Comparison of ENCODE assay signal across 9 cellular contexts in genomic region chr1:175887981-175888428, GRCh38.
DNase-seq lines count a peak whose midpoint lies in the region; ATAC-seq and TF ChIP-seq lines count a peak whose summit lies in the region.
"Had no signal": no experiment of that assay in that cellular context is flagged by ENCODE, and none has a peak within 500 bp of the region (broad histone marks: within the 10 kb centered on the region; RNA-seq: fewer than 3 reads in every experiment).

No MANE protein-coding gene starts in this region.

- H3K4me3 ChIP-seq in HAP-1 (no peak overlapping the region), NB4 (ENCODE audit: low read depth, low read length) (no peak overlapping the region), WI38 (ENCODE audit: low read depth, low read length) (no peak overlapping the region), fibroblast of pulmonary artery (replicated peaks; ENCODE audit: low read depth, low read length) (no peak overlapping the region)
- H3K4me3 ChIP-seq: ovary had no signal

- peaks cover 6 to 12% of the 10 kb centered on the region in 2 donors for H3K27me3 Mint-ChIP-seq in natural killer cell (ENCODE audit: low read depth in 2 of 2)
- no peaks in the 10 kb centered on the region for H3K27me3 Mint-ChIP-seq in activated T-helper 1 cell treated with anti-CD3 and anti-CD28 coated beads, Interleukin-12 subunit alpha, Interleukin-12 subunit beta, Interleukin-2, Interleukin-4 antibody, amounts not matched to agents 30 ng/mL and 10 ng/mL and 1 ng/mL, durations not matched to agents 14 hours and 24 hours and 36 hours (ENCODE audit: insufficient read depth)

- H3K4me1 Mint-ChIP-seq in natural killer cell = peaks cover 0 to 4% of the 10 kb centered on the region in 2 donors
- no peaks in the 10 kb centered on the region for H3K4me1 Mint-ChIP-seq in activated T-helper 1 cell treated with anti-CD3 and anti-CD28 coated beads, Interleukin-12 subunit alpha, Interleukin-12 subunit beta, Interleukin-2, Interleukin-4 antibody, amounts not matched to agents 30 ng/mL and 10 ng/mL and 1 ng/mL, durations not matched to agents 14 hours and 24 hours and 36 hours (ENCODE audit: low read depth)

- ATAC-seq in natural killer cell = peak; percentile 44 to 83 (median 48)

- in situ Hi-C loops in HAP-1 (cut with MboI; ENCODE audit: low sequenced_read_pairs) = loop anchor here (25.0 kb wide), 1 partner anchor 526 kb away; no protein-coding TSS in a partner anchor

- no peaks in the 10 kb centered on the region for H3K36me3 Mint-ChIP-seq in natural killer cell
- no peaks in the 10 kb centered on the region for H3K36me3 Mint-ChIP-seq in activated T-helper 1 cell treated with anti-CD3 and anti-CD28 coated beads, Interleukin-12 subunit alpha, Interleukin-12 subunit beta, Interleukin-2, Interleukin-4 antibody, amounts not matched to agents 30 ng/mL and 10 ng/mL and 1 ng/mL, durations not matched to agents 14 hours and 24 hours and 36 hours (ENCODE audit: low read depth)

- no peaks in the 10 kb centered on the region for H3K4me1 ChIP-seq in HAP-1

- H3K36me3 ChIP-seq in HAP-1 (replicated peaks) = no peaks in the 10 kb centered on the region
- H3K36me3 ChIP-seq: ovary had no signal

- peak; percentile 44 for DNase-seq in stimulated activated CD4-positive, alpha-beta T cell treated with anti-CD3 and anti-CD28 coated beads, Interleukin-15, amount 100 ng/mL, for 24 hours
- no peak for DNase-seq in stimulated activated CD4-positive, alpha-beta T cell treated with anti-CD3 and anti-CD28 coated beads, Interleukin-4, amount 100 ng/mL, for 24 hours
- DNase-seq in HAP-1 (ENCODE audit: low spot score in 2 of 2) = peak; percentile 51 to 80
- DNase-seq in NB4 (ENCODE audit: low read depth) = peak; percentile 42
- peak; percentile 60 for DNase-seq in fibroblast of pulmonary artery (ENCODE audit: low read depth)
- DNase-seq in natural killer cell = no peak
- no peak for DNase-seq in activated T-helper 1 cell treated with anti-CD3 and anti-CD28 coated beads, Interleukin-12 subunit alpha, Interleukin-12 subunit beta, Interleukin-2, Interleukin-4 antibody, amounts not matched to agents 30 ng/mL and 10 ng/mL and 1 ng/mL, durations not matched to agents 14 hours and 24 hours and 36 hours (ENCODE audit: low spot score)

- H3K9me3 Mint-ChIP-seq in natural killer cell = no peaks in the 10 kb centered on the region
- no peaks in the 10 kb centered on the region for H3K9me3 Mint-ChIP-seq in activated T-helper 1 cell treated with anti-CD3 and anti-CD28 coated beads, Interleukin-12 subunit alpha, Interleukin-12 subunit beta, Interleukin-2, Interleukin-4 antibody, amounts not matched to agents 30 ng/mL and 10 ng/mL and 1 ng/mL, durations not matched to agents 14 hours and 24 hours and 36 hours

- no peak overlapping the region for H3K4me3 Mint-ChIP-seq in natural killer cell
- no peak overlapping the region for H3K4me3 Mint-ChIP-seq in activated T-helper 1 cell treated with anti-CD3 and anti-CD28 coated beads, Interleukin-12 subunit alpha, Interleukin-12 subunit beta, Interleukin-2, Interleukin-4 antibody, amounts not matched to agents 30 ng/mL and 10 ng/mL and 1 ng/mL, durations not matched to agents 14 hours and 24 hours and 36 hours

- no peaks in the 10 kb centered on the region for H3K27me3 ChIP-seq in HAP-1 (ENCODE audit: low read depth)
- H3K27me3 ChIP-seq: ovary had no signal

- intact Hi-C loops in natural killer cell (cut with micrococcal nuclease) = loop anchor here (10.0 kb wide), 1 partner anchor 403 kb away; no protein-coding TSS in a partner anchor
- intact Hi-C loops in activated T-helper 1 cell treated with anti-CD3 and anti-CD28 coated beads, Interleukin-12 subunit alpha, Interleukin-12 subunit beta, Interleukin-2, Interleukin-4 antibody, amounts not matched to agents 30 ng/mL and 10 ng/mL and 1 ng/mL, durations not matched to agents 14 hours and 24 hours and 36 hours (cut with micrococcal nuclease) = loop anchor here (10.0 kb wide), 1 partner anchor 187 kb away; no protein-coding TSS in a partner anchor

- no peak for TF ChIP-seq POLR2A in NB4 (IDR thresholded peaks at IDR 0.05; ENCODE audit: extremely low read depth, insufficient read length)

- peak; percentile 81 for TF ChIP-seq CTCF in NB4 (IDR thresholded peaks at IDR 0.05; ENCODE audit: low read depth, low read length)
- TF ChIP-seq CTCF in WI38 (IDR thresholded peaks at IDR 0.05; ENCODE audit: low read depth, low read length) = peak; percentile 79
- peak; percentile 87 for TF ChIP-seq CTCF in fibroblast of pulmonary artery (IDR thresholded peaks at IDR 0.05; ENCODE audit: low read length, missing control alignments)
- TF ChIP-seq CTCF in natural killer cell (IDR thresholded peaks at IDR 0.05) = no peak

- H3K27ac Mint-ChIP-seq in natural killer cell = no peak overlapping the region
- H3K27ac Mint-ChIP-seq in activated T-helper 1 cell treated with anti-CD3 and anti-CD28 coated beads, Interleukin-12 subunit alpha, Interleukin-12 subunit beta, Interleukin-2, Interleukin-4 antibody, amounts not matched to agents 30 ng/mL and 10 ng/mL and 1 ng/mL, durations not matched to agents 14 hours and 24 hours and 36 hours = no peak overlapping the region

- no peaks in the 10 kb centered on the region for H3K9me3 ChIP-seq in HAP-1
- H3K9me3 ChIP-seq: ovary had no signal

Comparison
In these comparisons a context has a peak if more than half of its experiments do, and no peak if none do; other contexts are left out.
1. DNase-seq: peak in stimulated activated CD4-positive, alpha-beta T cell treated with anti-CD3 and anti-CD28 coated beads, Interleukin-15, amount 100 ng/mL, for 24 hours (single experiment), HAP-1 (2 of 2), NB4 (single experiment) and fibroblast of pulmonary artery (single experiment); none in stimulated activated CD4-positive, alpha-beta T cell treated with anti-CD3 and anti-CD28 coated beads, Interleukin-4, amount 100 ng/mL, for 24 hours (single experiment), natural killer cell (single experiment) and activated T-helper 1 cell treated with anti-CD3 and anti-CD28 coated beads, Interleukin-12 subunit alpha, Interleukin-12 subunit beta, Interleukin-2, Interleukin-4 antibody, amounts not matched to agents 30 ng/mL and 10 ng/mL and 1 ng/mL, durations not matched to agents 14 hours and 24 hours and 36 hours (single experiment).